Comparison of ENCODE assay signal across 22 cellular contexts in the genomic region with DNA sequence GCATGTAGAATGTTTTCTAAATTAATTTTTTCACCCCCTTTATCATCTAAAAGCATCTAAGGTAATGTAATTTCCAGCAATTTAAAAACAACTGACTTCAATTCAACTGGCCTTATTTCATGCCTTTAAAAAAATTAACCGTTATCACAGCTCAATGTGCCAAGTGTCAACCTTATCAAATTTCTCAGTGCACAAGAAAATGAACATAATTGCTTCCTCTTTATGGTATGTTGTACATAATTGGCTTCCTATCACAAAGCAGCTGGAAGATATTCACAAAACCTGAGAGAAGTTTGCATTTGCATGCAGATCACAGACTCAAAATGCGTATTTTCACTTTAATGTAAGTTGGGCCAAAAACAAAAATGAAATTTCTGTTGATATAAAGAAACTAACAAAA.
"Had no signal": no experiment of that assay in that cellular context is flagged by ENCODE, and none has a peak within 500 bp of the region (broad histone marks: within the 10 kb centered on the region; RNA-seq: fewer than 3 reads in every experiment).

No MANE protein-coding gene starts in this region.

- DNase-seq: activated CD4-positive, alpha-beta T cell treated with anti-CD3 and anti-CD28 coated beads for 48 hours; activated CD4-positive, alpha-beta T cell treated with anti-CD3 and anti-CD28 coated beads, Interleukin-2, amount 50 U/mL, for 4 hours; activated CD8-positive, alpha-beta memory T cell treated with anti-CD3 and anti-CD28 coated beads, Interleukin-2, amount 50 U/mL, for 48 hours; activated CD8-positive, alpha-beta T cell treated with anti-CD3 and anti-CD28 coated beads, Interleukin-2, amount 10 ng/mL, durations not matched to agents 7 days and 5 days; activated naive CD4-positive, alpha-beta T cell; activated naive CD8-positive, alpha-beta T cell treated with anti-CD3 and anti-CD28 coated beads, Interleukin-2, amount 50 U/mL, for 24 hours; activated T-cell treated with anti-CD3 and anti-CD28 coated beads, Interleukin-2, amount 50 U/mL, for 1 hour; amniotic stem cell; body of pancreas; central memory CD4-positive, alpha-beta T cell; cortex of kidney; NCI-H1092; NCI-H1694; NCI-H2029; NCI-H2107; NCI-H2227 treated with DMSO at 0.1 percent for 48 hours; NCI-H446 treated with DMSO at 0.1 percent for 48 hours; NCI-H524 treated with DMSO at 0.1 percent for 48 hours; RPMI8226; T-cell; T-helper 2 cell; T1000 had no signal
